Comparison of ENCODE assay signal across 10 cellular contexts in the genomic region with DNA sequence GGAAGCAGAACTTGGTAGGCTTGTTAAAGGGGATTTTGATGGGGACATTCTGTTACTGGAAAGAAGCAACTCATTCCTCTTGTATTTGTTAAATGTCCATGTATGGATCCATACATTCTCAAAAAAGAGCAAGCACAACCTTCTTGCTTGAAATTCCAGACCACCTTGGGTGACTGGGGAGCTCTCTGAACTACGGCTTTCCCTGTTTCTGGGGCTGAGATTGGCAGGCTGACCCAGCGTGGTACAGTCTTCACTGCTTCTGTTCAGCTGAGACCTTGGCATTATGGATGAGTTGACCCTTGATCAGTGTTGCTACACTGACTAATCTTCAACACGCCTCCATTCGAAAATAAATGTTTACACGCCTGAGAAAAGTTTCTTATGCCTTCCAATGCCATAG. TPM values are rescaled to one million over a fixed set of nuclear protein-coding genes. Genes with fewer than 3 reads are reported as not detected.
"Had no signal": no experiment of that assay in that cellular context is flagged by ENCODE, and none has a peak within 500 bp of the region (broad histone marks: within the 10 kb centered on the region; RNA-seq: fewer than 3 reads in every experiment).

No MANE protein-coding gene starts in this region.

- FAIRE-seq: HepG2, HTR-8/SVneo, K562 had no signal

- DNase-seq: IMR-90, KBM-7, KG1 had no signal

- H3K4me2 ChIP-seq: KMS-11 had no signal

- H3K4me3 ChIP-seq: K562 had no signal

- H3K27ac Mint-ChIP-seq: IgD-negative memory B cell had no signal

- H3K4me3 Mint-ChIP-seq: IgD-negative memory B cell had no signal

- H3K4me1 Mint-ChIP-seq: IgD-negative memory B cell had no signal

- H3K9ac ChIP-seq: KMS-11 had no signal

- ATAC-seq: HepG2, K562 had no signal

- H3K27ac ChIP-seq: HL-60, KMS-11 had no signal

RNA-seq across cellular contexts. Expression of a gene that starts 38.5 kb away (rescaled TPM):
- total RNA-seq: HepG2, HT1080, IMR-90, K562 had no signal
- polyA plus RNA-seq: HepG2, IgD-negative memory B cell, IMR-90, K562 had no signal
